Comparison of ENCODE assay signal across 15 cellular contexts in the genomic region with DNA sequence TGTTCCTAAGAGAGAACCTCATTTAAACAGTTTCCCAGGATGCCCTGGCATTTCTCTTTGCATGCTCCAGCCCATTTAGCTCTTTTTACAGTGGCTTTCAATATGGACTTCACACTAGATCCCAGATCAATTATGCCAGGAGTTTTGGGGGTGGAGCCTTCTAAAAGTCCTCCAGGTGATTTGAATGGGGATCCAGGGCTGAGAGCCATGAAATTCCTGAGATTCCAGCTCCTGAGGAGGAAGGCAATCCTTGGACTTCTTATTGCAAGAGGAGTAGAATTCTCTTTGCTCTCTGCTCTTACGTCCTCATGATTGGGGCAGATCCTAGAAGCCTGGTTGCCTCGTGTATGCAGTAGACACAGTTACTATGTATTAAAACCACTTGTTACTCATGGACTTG.
A peak's percentile ranks its signal among the peaks of the same experiment; 100 is the strongest.
DNase-seq lines count a peak whose midpoint lies in the region; ATAC-seq and TF ChIP-seq lines count a peak whose summit lies in the region.
"Had no signal": no experiment of that assay in that cellular context is flagged by ENCODE, and none has a peak within 500 bp of the region (broad histone marks: within the 10 kb centered on the region; RNA-seq: fewer than 3 reads in every experiment).

No MANE protein-coding gene starts in this region.

- no peak overlapping the region for H3K4me3 Mint-ChIP-seq in WTC11
- no peak overlapping the region for H3K4me3 Mint-ChIP-seq in neural progenitor cell
- H3K4me3 Mint-ChIP-seq in nephron progenitor cell: no peak overlapping the region
- H3K4me3 Mint-ChIP-seq: B cell; CD4-positive, alpha-beta T cell had no signal

- TF ChIP-seq POLR2A in upper lobe of left lung (IDR thresholded peaks at IDR 0.05): no peak

- CTCF ChIA-PET in WTC11 (lab: Charles Lee): interaction anchor here (0.7 to 1.2 kb wide), 7 partner anchors 12 to 728 kb away, joined by 3 to 4 read pairs (median 4); no protein-coding TSS in a partner anchor

- peaks cover 17% of the 10 kb centered on the region for H3K4me1 Mint-ChIP-seq in WTC11
- H3K4me1 Mint-ChIP-seq in neural progenitor cell: no peaks in the 10 kb centered on the region
- H3K4me1 Mint-ChIP-seq in nephron progenitor cell: no peaks in the 10 kb centered on the region
- H3K4me1 Mint-ChIP-seq: B cell had no signal

- H2AFZ ChIP-seq in neural progenitor cell (replicated peaks): no peak overlapping the region

- no peaks in the 10 kb centered on the region for H3K79me2 ChIP-seq in neural progenitor cell (ENCODE audit: low read depth)

- H3K27ac ChIP-seq in iPS DF 6.9 (ENCODE audit: low read length) (no peak overlapping the region), neural progenitor cell (no peak overlapping the region), upper lobe of left lung (no peak overlapping the region)
- no peak overlapping the region for H3K27ac ChIP-seq in effector memory CD4-positive, alpha-beta T cell (ENCODE audit: insufficient read depth, low read length, poor library complexity, severe bottlenecking)

- peak; percentile 80 for ATAC-seq in WTC11
- no peak for ATAC-seq in upper lobe of left lung (ENCODE audit: low FRiP score in 2 of 2)
- ATAC-seq: GM12878 had no signal

- no peaks in the 10 kb centered on the region for H3F3A ChIP-seq in neural progenitor cell (ENCODE audit: low read depth)

- H3K36me3 Mint-ChIP-seq in WTC11 (no peaks in the 10 kb centered on the region), neural progenitor cell (no peaks in the 10 kb centered on the region), nephron progenitor cell (ENCODE audit: low read depth) (no peaks in the 10 kb centered on the region)

- no CpG with 5 or more reads among the region's 2 CpGs for WGBS in iPS DF 6.9 (ENCODE audit: insufficient coverage, insufficient read length)
- 56 to 66% methylated on average over 2 of the region's 2 CpGs for WGBS in upper lobe of left lung, 2 donors

- peaks cover 3% of the 10 kb centered on the region; the same call in 1 of the 2 replicates for H3K27me3 Mint-ChIP-seq in WTC11 (ENCODE audit: low read depth)
- H3K27me3 Mint-ChIP-seq in neural progenitor cell (ENCODE audit: insufficient read depth, low read depth): peaks cover 3% of the 10 kb centered on the region
- peaks cover 53% of the 10 kb centered on the region for H3K27me3 Mint-ChIP-seq in nephron progenitor cell (ENCODE audit: low read depth, poor library complexity)

- H3K4me2 ChIP-seq in neural progenitor cell: no peak overlapping the region

- no peaks in the 10 kb centered on the region; the same call in 1 of the 2 replicates for H3K4me1 ChIP-seq in iPS DF 6.9 (ENCODE audit: control insufficient read depth, insufficient read depth, low read length)
- H3K4me1 ChIP-seq in neural progenitor cell: peaks cover 11% of the 10 kb centered on the region
- H3K4me1 ChIP-seq in upper lobe of left lung: no peaks in the 10 kb centered on the region
- no peaks in the 10 kb centered on the region for H3K4me1 ChIP-seq in effector memory CD4-positive, alpha-beta T cell (ENCODE audit: control insufficient read depth, insufficient read depth, low read length, poor library complexity, severe bottlenecking)

- DNase-seq in H7: peak; percentile 65
- DNase-seq in WTC11 (ENCODE audit: low spot score): peak; percentile 24
- peak; percentile 16 for DNase-seq in iPS DF 6.9 (ENCODE audit: low read depth, low spot score)
- DNase-seq in neural progenitor cell (ENCODE audit: low spot score): peak; percentile 31
- no peak for DNase-seq in upper lobe of left lung
- no peak for DNase-seq in nephron progenitor cell
- no peak for DNase-seq in effector memory CD4-positive, alpha-beta T cell
- DNase-seq in NCI-H526 treated with DMSO at 0.1 percent for 48 hours (lab: John Stamatoyannopoulos, UW): no peak
- DNase-seq: C1 segment of cervical spinal cord; Calu3; CD4-positive, alpha-beta T cell; DMS 273 treated with DMSO at 0.1 percent for 48 hours; IMR-90 had no signal

- H3K27ac Mint-ChIP-seq in WTC11 (no peak overlapping the region; the same call in 1 of the 2 replicates), neural progenitor cell (no peak overlapping the region), nephron progenitor cell (no peak overlapping the region)
- H3K27ac Mint-ChIP-seq: B cell; CD4-positive, alpha-beta T cell had no signal

- POLR2A ChIA-PET in WTC11 (lab: Charles Lee): interaction anchor here (1.1 kb wide), 1 partner anchor 14 kb away, joined by 3 read pairs; no protein-coding TSS in a partner anchor

- H3K27me3 ChIP-seq in H7 (ENCODE audit: control insufficient read depth, insufficient read depth, low read length) (no peaks in the 10 kb centered on the region), iPS DF 6.9 (ENCODE audit: control insufficient read depth, insufficient read depth, low read length) (no peaks in the 10 kb centered on the region), neural progenitor cell (no peaks in the 10 kb centered on the region), upper lobe of left lung (no peaks in the 10 kb centered on the region)
- H3K27me3 ChIP-seq in effector memory CD4-positive, alpha-beta T cell (replicated peaks; ENCODE audit: control insufficient read depth, insufficient read depth, low read length, poor library complexity, severe bottlenecking): no peaks in the 10 kb centered on the region

- no peaks in the 10 kb centered on the region for H4K20me1 ChIP-seq in neural progenitor cell (ENCODE audit: low read depth)

- H3K36me3 ChIP-seq in H7 (replicated peaks; ENCODE audit: control insufficient read depth, insufficient read depth, low read length): no peaks in the 10 kb centered on the region
- H3K36me3 ChIP-seq in iPS DF 6.9 (ENCODE audit: control insufficient read depth, insufficient read depth, low read length): no peaks in the 10 kb centered on the region
- H3K36me3 ChIP-seq in neural progenitor cell: no peaks in the 10 kb centered on the region
- H3K36me3 ChIP-seq in upper lobe of left lung: no peaks in the 10 kb centered on the region
- H3K36me3 ChIP-seq in effector memory CD4-positive, alpha-beta T cell (ENCODE audit: control insufficient read depth, insufficient read depth, low read length): no peaks in the 10 kb centered on the region

- H3K9me3 ChIP-seq in iPS DF 6.9 (ENCODE audit: control insufficient read depth, insufficient read depth, low read length): no peaks in the 10 kb centered on the region
- no peaks in the 10 kb centered on the region for H3K9me3 ChIP-seq in neural progenitor cell (ENCODE audit: low read depth)
- no peaks in the 10 kb centered on the region for H3K9me3 ChIP-seq in upper lobe of left lung
- H3K9me3 ChIP-seq in effector memory CD4-positive, alpha-beta T cell (ENCODE audit: control insufficient read depth, low read length): no peaks in the 10 kb centered on the region

- H3K4me3 ChIP-seq in H7 (ENCODE audit: insufficient read depth, low read depth, low read length): no peak overlapping the region
- no peak overlapping the region for H3K4me3 ChIP-seq in iPS DF 6.9 (ENCODE audit: low read length)
- no peak overlapping the region for H3K4me3 ChIP-seq in neural progenitor cell
- H3K4me3 ChIP-seq in upper lobe of left lung: no peak overlapping the region
- no peak overlapping the region for H3K4me3 ChIP-seq in effector memory CD4-positive, alpha-beta T cell (ENCODE audit: insufficient read depth, low read depth, low read length, poor library complexity, severe bottlenecking)
- H3K4me3 ChIP-seq: GM12878 had no signal

- TF ChIP-seq CTCF in WTC11 (IDR thresholded peaks at IDR 0.05) (no peak), neural progenitor cell (IDR thresholded peaks at IDR 0.05) (no peak), upper lobe of left lung (IDR thresholded peaks at IDR 0.05) (no peak), nephron progenitor cell (IDR thresholded peaks at IDR 0.05) (no peak)

- H3K9ac ChIP-seq in neural progenitor cell: no peak overlapping the region

- H3K9me3 Mint-ChIP-seq in WTC11 (0 out of 2 replicates have a peak, but pooled peaks cover 3% of the 10 kb centered on the region), neural progenitor cell (no peaks in the 10 kb centered on the region), nephron progenitor cell (peaks cover 3% of the 10 kb centered on the region)

- no peak for TF ChIP-seq EP300 in upper lobe of left lung (IDR thresholded peaks at IDR 0.05)

TF ChIP-seq in WTC11, 78 proteins besides CTCF, POLR2A, EP300 and RAD21:
- no peak for TF ChIP-seq ETV6 (CRISPR knock-in tag; IDR thresholded peaks at IDR 0.05)
- no peak for TF ChIP-seq ERG (CRISPR knock-in tag; IDR thresholded peaks at IDR 0.05)
- peak; percentile 40; the same call in 1 of the 2 replicates for TF ChIP-seq TEAD4 (CRISPR knock-in tag; IDR thresholded peaks at IDR 0.05)

Comparison
In these comparisons a context has a peak if more than half of its experiments do, and no peak if none do; other contexts are left out.
1. DNase-seq: peak in H7 (single experiment), WTC11 (single experiment), iPS DF 6.9 (single experiment) and neural progenitor cell (single experiment); none in upper lobe of left lung (0 of 2), nephron progenitor cell (single experiment), effector memory CD4-positive, alpha-beta T cell (0 of 3) and NCI-H526 treated with DMSO at 0.1 percent for 48 hours (single experiment).